ENCODE assay signal across 20 cellular contexts in the genomic region with DNA sequence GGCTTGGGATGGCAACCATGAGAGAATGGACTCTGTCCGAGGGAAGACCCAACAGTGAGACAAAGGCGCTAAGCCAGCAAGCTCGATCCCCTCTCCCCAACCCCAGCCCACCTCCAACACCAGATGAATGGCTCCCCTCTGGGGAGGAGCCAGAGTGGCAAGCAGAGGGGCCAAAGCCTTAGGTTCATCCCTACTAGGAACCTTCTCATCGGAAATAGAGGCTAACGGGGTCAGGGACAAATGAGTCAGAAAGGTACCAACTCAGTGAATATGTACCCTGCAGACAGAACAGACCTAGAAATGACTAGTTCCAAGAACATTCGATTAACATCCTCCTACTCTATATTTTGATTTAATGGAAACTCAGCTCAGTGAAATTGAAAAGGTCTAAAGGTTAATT.
DNase-seq lines count a peak whose midpoint lies in the region; ATAC-seq lines count a peak whose summit lies in the region.
"Had no signal": no experiment of that assay in that cellular context is flagged by ENCODE, and none has a peak within 500 bp of the region (broad histone marks: within the 10 kb centered on the region; RNA-seq: fewer than 3 reads in every experiment).

No MANE protein-coding gene starts in this region.

- no peak overlapping the region for H3K4me3 Mint-ChIP-seq in activated naive CD4-positive, alpha-beta T cell treated with anti-CD3 and anti-CD28 coated beads for 36 hours
- no peak overlapping the region for H3K4me3 Mint-ChIP-seq in central memory CD8-positive, alpha-beta T cell
- no peak overlapping the region for H3K4me3 Mint-ChIP-seq in stimulated activated naive CD8-positive, alpha-beta T cell treated with anti-CD3 and anti-CD28 coated beads, Interleukin-15, Interleukin-2, amounts not matched to agents 100 ng/mL and 50 ng/mL, for 24 hours
- H3K4me3 Mint-ChIP-seq: CD14-positive monocyte had no signal

- H3K27ac Mint-ChIP-seq in activated naive CD4-positive, alpha-beta T cell treated with anti-CD3 and anti-CD28 coated beads for 36 hours = no peak overlapping the region
- peak overlapping the region; percentile 26 for H3K27ac Mint-ChIP-seq in central memory CD8-positive, alpha-beta T cell (ENCODE audit: low read depth)
- H3K27ac Mint-ChIP-seq in stimulated activated naive CD8-positive, alpha-beta T cell treated with anti-CD3 and anti-CD28 coated beads, Interleukin-15, Interleukin-2, amounts not matched to agents 100 ng/mL and 50 ng/mL, for 24 hours = peak overlapping the region; percentile 68
- H3K27ac Mint-ChIP-seq: activated T-helper 2 cell treated with anti-CD3 and anti-CD28 coated beads, Interferon-gamma antibody, Interleukin-2, Interleukin-4, amounts not matched to agents 10 μg/mL and 5 μg/mL and 100 μg/mL, durations not matched to agents 14 hours and 24 hours and 36 hours had no signal

- peak; percentile 90 for ATAC-seq in activated CD4-positive, CD25-positive, alpha-beta regulatory T cell treated with anti-CD3 and anti-CD28 coated beads, Interleukin-2, amount 50 U/mL, for 24 hours
- ATAC-seq in central memory CD8-positive, alpha-beta T cell (replicated peaks; ENCODE audit: extremely low read depth, poor library complexity, severe bottlenecking) = no peak
- ATAC-seq in Right ventricle myocardium inferior = no peak

- intact Hi-C loops in activated naive CD4-positive, alpha-beta T cell treated with anti-CD3 and anti-CD28 coated beads for 36 hours (cut with micrococcal nuclease) = no loop called here
- intact Hi-C loops in Right ventricle myocardium inferior (cut with DNase I) = no loop called here
- intact Hi-C loops in posterior vena cava (cut with DNase I) = no loop called here

- H3K4me1 Mint-ChIP-seq in activated naive CD4-positive, alpha-beta T cell treated with anti-CD3 and anti-CD28 coated beads for 36 hours (ENCODE audit: low read depth) = peaks cover 22% of the 10 kb centered on the region
- H3K4me1 Mint-ChIP-seq in central memory CD8-positive, alpha-beta T cell = peaks cover 21% of the 10 kb centered on the region
- H3K4me1 Mint-ChIP-seq in stimulated activated naive CD8-positive, alpha-beta T cell treated with anti-CD3 and anti-CD28 coated beads, Interleukin-15, Interleukin-2, amounts not matched to agents 100 ng/mL and 50 ng/mL, for 24 hours (ENCODE audit: low read depth) = peaks cover 44% of the 10 kb centered on the region
- H3K4me1 Mint-ChIP-seq: CD14-positive monocyte had no signal

- CTCF ChIA-PET in activated naive CD4-positive, alpha-beta T cell treated with anti-CD3 and anti-CD28 coated beads for 36 hours (lab: Charles Lee) = interaction anchor here (0.7 kb wide), 1 partner anchor 318 kb away, joined by 3 read pairs; no protein-coding TSS in a partner anchor

- H3K27me3 Mint-ChIP-seq in activated naive CD4-positive, alpha-beta T cell treated with anti-CD3 and anti-CD28 coated beads for 36 hours (ENCODE audit: low read depth) = no peaks in the 10 kb centered on the region
- no peaks in the 10 kb centered on the region for H3K27me3 Mint-ChIP-seq in central memory CD8-positive, alpha-beta T cell
- no peaks in the 10 kb centered on the region for H3K27me3 Mint-ChIP-seq in stimulated activated naive CD8-positive, alpha-beta T cell treated with anti-CD3 and anti-CD28 coated beads, Interleukin-15, Interleukin-2, amounts not matched to agents 100 ng/mL and 50 ng/mL, for 24 hours

- no peak for DNase-seq in activated CD4-positive, CD25-positive, alpha-beta regulatory T cell (lab: John Stamatoyannopoulos, UW)
- DNase-seq in activated naive CD4-positive, alpha-beta T cell treated with anti-CD3 and anti-CD28 coated beads for 36 hours = peak; percentile 17
- no peak for DNase-seq in activated naive CD4-positive, alpha-beta T cell treated with anti-CD3 and anti-CD28 coated beads, Interleukin-2, amount 50 U/mL, for 16 hours
- DNase-seq in central memory CD8-positive, alpha-beta T cell (ENCODE audit: low spot score in 2 of 2) = no peak
- DNase-seq in Right ventricle myocardium inferior (ENCODE audit: missing footprints) (no peak), posterior vena cava (ENCODE audit: low spot score) (no peak)
- DNase-seq: amygdala, islet precursor cell, KBM-7, left ventricle myocardium inferior, NCI-H1105, NCI-H187 treated with DMSO at 0.1 percent for 48 hours, NCI-H524 treated with DMSO at 0.1 percent for 48 hours, PC-9, SHP77, WERI-Rb-1 had no signal

- H3K36me3 Mint-ChIP-seq in activated naive CD4-positive, alpha-beta T cell treated with anti-CD3 and anti-CD28 coated beads for 36 hours (ENCODE audit: low read depth) = peaks cover 21% of the 10 kb centered on the region
- peaks cover 12% of the 10 kb centered on the region for H3K36me3 Mint-ChIP-seq in central memory CD8-positive, alpha-beta T cell (ENCODE audit: insufficient read depth)
- H3K36me3 Mint-ChIP-seq in stimulated activated naive CD8-positive, alpha-beta T cell treated with anti-CD3 and anti-CD28 coated beads, Interleukin-15, Interleukin-2, amounts not matched to agents 100 ng/mL and 50 ng/mL, for 24 hours (ENCODE audit: low read depth) = peaks cover 51% of the 10 kb centered on the region

- peaks cover 6% of the 10 kb centered on the region for H3K9me3 Mint-ChIP-seq in activated naive CD4-positive, alpha-beta T cell treated with anti-CD3 and anti-CD28 coated beads for 36 hours
- no peaks in the 10 kb centered on the region for H3K9me3 Mint-ChIP-seq in central memory CD8-positive, alpha-beta T cell
- H3K9me3 Mint-ChIP-seq in stimulated activated naive CD8-positive, alpha-beta T cell treated with anti-CD3 and anti-CD28 coated beads, Interleukin-15, Interleukin-2, amounts not matched to agents 100 ng/mL and 50 ng/mL, for 24 hours = peaks cover 8% of the 10 kb centered on the region
- H3K9me3 Mint-ChIP-seq: CD14-positive monocyte had no signal

Comparison
In these comparisons a context has a peak if more than half of its experiments do, and no peak if none do; other contexts are left out.
1. ATAC-seq: peak in activated CD4-positive, CD25-positive, alpha-beta regulatory T cell treated with anti-CD3 and anti-CD28 coated beads, Interleukin-2, amount 50 U/mL, for 24 hours (2 of 2); none in central memory CD8-positive, alpha-beta T cell (single experiment) and Right ventricle myocardium inferior (single experiment).